8 cellular contexts compared by ENCODE assay signal in genomic region chr1:28505406-28506187, GRCh38. TPM values are rescaled to one million over a fixed set of nuclear protein-coding genes. Genes with fewer than 3 reads are reported as not detected.
DNase-seq lines count a peak whose midpoint lies in the region; ATAC-seq and TF ChIP-seq lines count a peak whose summit lies in the region.

A gene with protein sequence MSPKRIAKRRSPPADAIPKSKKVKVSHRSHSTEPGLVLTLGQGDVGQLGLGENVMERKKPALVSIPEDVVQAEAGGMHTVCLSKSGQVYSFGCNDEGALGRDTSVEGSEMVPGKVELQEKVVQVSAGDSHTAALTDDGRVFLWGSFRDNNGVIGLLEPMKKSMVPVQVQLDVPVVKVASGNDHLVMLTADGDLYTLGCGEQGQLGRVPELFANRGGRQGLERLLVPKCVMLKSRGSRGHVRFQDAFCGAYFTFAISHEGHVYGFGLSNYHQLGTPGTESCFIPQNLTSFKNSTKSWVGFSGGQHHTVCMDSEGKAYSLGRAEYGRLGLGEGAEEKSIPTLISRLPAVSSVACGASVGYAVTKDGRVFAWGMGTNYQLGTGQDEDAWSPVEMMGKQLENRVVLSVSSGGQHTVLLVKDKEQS (plus strand): TSS chr1:28506043. CDS start chr1:28529867, 23,824 bp downstream.

- TF ChIP-seq POLR2A in GM19099 (IDR thresholded peaks at IDR 0.05; ENCODE audit: extremely low read depth, insufficient read length, low read depth) = peak; percentile 100

- no peaks in the 10 kb centered on the region for H3K27me3 Mint-ChIP-seq in chondrocyte (ENCODE audit: low read depth)

- no peaks in the 10 kb centered on the region for H3K9me3 Mint-ChIP-seq in chondrocyte (ENCODE audit: low read depth)

- TF ChIP-seq CTCF in chondrocyte (IDR thresholded peaks at IDR 0.05) = no peak

- peaks cover 39% of the 10 kb centered on the region for H3K36me3 Mint-ChIP-seq in chondrocyte (ENCODE audit: low read depth)

- H3K4me1 Mint-ChIP-seq in chondrocyte (ENCODE audit: low read depth) = peaks cover 37% of the 10 kb centered on the region

- H3K4me3 Mint-ChIP-seq in chondrocyte (ENCODE audit: unreplicated experiment) = peak within 1 kb of the TSS; percentile 98

- H3K27ac Mint-ChIP-seq in chondrocyte (ENCODE audit: unreplicated experiment) = peak within 1 kb of the TSS; percentile 97

- peak; percentile 81 for ATAC-seq in HG03432 (IDR thresholded peaks at IDR 0.05; ENCODE audit: unreplicated experiment)

- peak; percentile 98 for DNase-seq in AG20443 (ENCODE audit: low spot score)
- peak; percentile 97 for DNase-seq in NCI-H510A treated with DMSO at 0.1 percent for 48 hours (lab: John Stamatoyannopoulos, UW)
- DNase-seq in activated CD4-positive, alpha-beta T cell treated with anti-CD3 and anti-CD28 coated beads for 24 hours (ENCODE audit: low read depth in 2 of 2) = peak; percentile 90
- peak; percentile 97 for DNase-seq in chondrocyte (ENCODE audit: low spot score)
- DNase-seq in kidney glomerular epithelial cell (lab: John Stamatoyannopoulos, UW) = peak; percentile 98
- DNase-seq in stimulated activated CD4-positive, alpha-beta T cell treated with anti-CD3 and anti-CD28 coated beads, Interleukin-1b, Interleukin-23, amount 100 ng/mL, for 1 hour (ENCODE audit: low read depth in 2 of 2) = peak; percentile 79 to 93

RNA-seq across cellular contexts. Expression of the gene that starts here (rescaled TPM):
- 18.8 to 20.5 TPM (median 20.5 TPM) in 3 replicates for total RNA-seq in chondrocyte

Comparison
In these comparisons a context has a peak if more than half of its experiments do, and no peak if none do; other contexts are left out.
1. Peak in every context shown above with its lines: DNase-seq and ATAC-seq.